Comparison of ENCODE assay signal across 1 cellular context in genomic region chr3:23808525-23808924, GRCh38.
TF ChIP-seq lines count a peak whose summit lies in the region.

No MANE protein-coding gene starts in this region.

TF ChIP-seq in GM23338, 12 proteins besides CTCF, POLR2A, EP300 and RAD21:
- no peak for TF ChIP-seq ZNF462 (CRISPR knock-in tag; IDR thresholded peaks at IDR 0.05)
- TF ChIP-seq POLR2AphosphoS5 (IDR thresholded peaks at IDR 0.05; ENCODE audit: low read depth): no peak
- TF ChIP-seq, protein P1, sequence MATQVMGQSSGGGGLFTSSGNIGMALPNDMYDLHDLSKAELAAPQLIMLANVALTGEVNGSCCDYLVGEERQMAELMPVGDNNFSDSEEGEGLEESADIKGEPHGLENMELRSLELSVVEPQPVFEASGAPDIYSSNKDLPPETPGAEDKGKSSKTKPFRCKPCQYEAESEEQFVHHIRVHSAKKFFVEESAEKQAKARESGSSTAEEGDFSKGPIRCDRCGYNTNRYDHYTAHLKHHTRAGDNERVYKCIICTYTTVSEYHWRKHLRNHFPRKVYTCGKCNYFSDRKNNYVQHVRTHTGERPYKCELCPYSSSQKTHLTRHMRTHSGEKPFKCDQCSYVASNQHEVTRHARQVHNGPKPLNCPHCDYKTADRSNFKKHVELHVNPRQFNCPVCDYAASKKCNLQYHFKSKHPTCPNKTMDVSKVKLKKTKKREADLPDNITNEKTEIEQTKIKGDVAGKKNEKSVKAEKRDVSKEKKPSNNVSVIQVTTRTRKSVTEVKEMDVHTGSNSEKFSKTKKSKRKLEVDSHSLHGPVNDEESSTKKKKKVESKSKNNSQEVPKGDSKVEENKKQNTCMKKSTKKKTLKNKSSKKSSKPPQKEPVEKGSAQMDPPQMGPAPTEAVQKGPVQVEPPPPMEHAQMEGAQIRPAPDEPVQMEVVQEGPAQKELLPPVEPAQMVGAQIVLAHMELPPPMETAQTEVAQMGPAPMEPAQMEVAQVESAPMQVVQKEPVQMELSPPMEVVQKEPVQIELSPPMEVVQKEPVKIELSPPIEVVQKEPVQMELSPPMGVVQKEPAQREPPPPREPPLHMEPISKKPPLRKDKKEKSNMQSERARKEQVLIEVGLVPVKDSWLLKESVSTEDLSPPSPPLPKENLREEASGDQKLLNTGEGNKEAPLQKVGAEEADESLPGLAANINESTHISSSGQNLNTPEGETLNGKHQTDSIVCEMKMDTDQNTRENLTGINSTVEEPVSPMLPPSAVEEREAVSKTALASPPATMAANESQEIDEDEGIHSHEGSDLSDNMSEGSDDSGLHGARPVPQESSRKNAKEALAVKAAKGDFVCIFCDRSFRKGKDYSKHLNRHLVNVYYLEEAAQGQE (IDR thresholded peaks at IDR 0.05; ENCODE audit: unreplicated experiment): no peak
- TF ChIP-seq, protein P2, sequence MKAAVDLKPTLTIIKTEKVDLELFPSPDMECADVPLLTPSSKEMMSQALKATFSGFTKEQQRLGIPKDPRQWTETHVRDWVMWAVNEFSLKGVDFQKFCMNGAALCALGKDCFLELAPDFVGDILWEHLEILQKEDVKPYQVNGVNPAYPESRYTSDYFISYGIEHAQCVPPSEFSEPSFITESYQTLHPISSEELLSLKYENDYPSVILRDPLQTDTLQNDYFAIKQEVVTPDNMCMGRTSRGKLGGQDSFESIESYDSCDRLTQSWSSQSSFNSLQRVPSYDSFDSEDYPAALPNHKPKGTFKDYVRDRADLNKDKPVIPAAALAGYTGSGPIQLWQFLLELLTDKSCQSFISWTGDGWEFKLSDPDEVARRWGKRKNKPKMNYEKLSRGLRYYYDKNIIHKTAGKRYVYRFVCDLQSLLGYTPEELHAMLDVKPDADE (IDR thresholded peaks at IDR 0.05): no peak
- TF ChIP-seq JUNB (IDR thresholded peaks at IDR 0.05; ENCODE audit: unreplicated experiment): no peak
- no peak for TF ChIP-seq EZH2phosphoT487 (IDR thresholded peaks at IDR 0.05; ENCODE audit: unreplicated experiment)
- no peak for TF ChIP-seq EZH2 (IDR thresholded peaks at IDR 0.05; ENCODE audit: low read depth, unreplicated experiment)
- no peak for TF ChIP-seq ZNF331 (CRISPR knock-in tag; IDR thresholded peaks at IDR 0.05; ENCODE audit: low read depth)
- TF ChIP-seq NANOG (IDR thresholded peaks at IDR 0.05; ENCODE audit: borderline replicate concordance): no peak
- no peak for TF ChIP-seq CREB1 (CRISPR knock-in tag; IDR thresholded peaks at IDR 0.05; ENCODE audit: low read depth)
- TF ChIP-seq ZNF114 (CRISPR knock-in tag; IDR thresholded peaks at IDR 0.05): no peak
- TF ChIP-seq STAT1 (IDR thresholded peaks at IDR 0.05; ENCODE audit: unreplicated experiment): no peak
